1 cellular context compared by ENCODE assay signal in the genomic region with DNA sequence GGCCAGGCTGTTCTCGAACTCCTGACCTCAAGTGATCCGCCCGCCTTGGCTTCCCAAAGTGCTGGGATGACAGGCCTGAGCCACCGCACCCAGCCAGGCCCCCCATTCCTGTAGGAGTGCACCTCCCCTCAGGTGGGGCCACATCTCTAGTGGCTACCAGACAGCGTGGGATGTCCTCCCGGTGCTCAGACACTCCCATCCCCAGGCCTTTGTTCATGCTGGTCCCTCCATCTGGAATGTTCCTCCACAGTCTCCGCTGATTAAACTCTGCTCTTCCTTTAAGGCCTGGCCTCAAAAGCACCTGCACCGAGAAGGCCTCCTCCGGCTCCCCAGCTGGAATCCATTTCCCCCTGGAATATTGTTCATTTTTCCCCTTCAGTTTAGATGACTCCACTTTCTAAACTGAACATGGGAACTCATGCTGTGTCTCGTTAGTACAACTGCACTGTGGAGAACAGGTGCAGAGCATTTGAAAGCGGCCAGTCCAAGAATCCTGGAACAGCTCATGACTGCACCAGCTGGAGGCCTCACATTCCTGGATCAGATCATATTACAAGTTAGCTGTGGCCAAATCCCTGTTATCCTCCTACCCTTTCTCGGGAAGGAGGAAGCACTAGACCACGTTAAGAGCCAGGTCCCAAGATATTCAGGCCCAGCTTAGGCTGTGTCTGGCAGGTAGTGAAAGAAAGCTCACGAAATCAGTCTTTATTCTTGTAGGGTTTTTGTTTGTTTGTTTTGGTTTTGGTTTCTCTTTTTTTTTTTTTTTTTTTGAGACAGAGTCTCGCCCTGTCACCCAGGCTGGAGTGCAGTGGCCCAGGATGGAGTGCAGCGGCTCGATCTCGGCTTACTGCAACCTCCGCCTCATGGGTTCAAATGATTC.
TF ChIP-seq lines count a peak whose summit lies in the region.

No MANE protein-coding gene starts in this region.

TF ChIP-seq in IMR-90, 13 proteins besides CTCF, POLR2A, EP300 and RAD21 (continued from another document):
- TF ChIP-seq, protein P1, sequence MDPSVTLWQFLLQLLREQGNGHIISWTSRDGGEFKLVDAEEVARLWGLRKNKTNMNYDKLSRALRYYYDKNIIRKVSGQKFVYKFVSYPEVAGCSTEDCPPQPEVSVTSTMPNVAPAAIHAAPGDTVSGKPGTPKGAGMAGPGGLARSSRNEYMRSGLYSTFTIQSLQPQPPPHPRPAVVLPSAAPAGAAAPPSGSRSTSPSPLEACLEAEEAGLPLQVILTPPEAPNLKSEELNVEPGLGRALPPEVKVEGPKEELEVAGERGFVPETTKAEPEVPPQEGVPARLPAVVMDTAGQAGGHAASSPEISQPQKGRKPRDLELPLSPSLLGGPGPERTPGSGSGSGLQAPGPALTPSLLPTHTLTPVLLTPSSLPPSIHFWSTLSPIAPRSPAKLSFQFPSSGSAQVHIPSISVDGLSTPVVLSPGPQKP (IDR thresholded peaks at IDR 0.05; ENCODE audit: borderline replicate concordance, low read depth, low read length), result no peak
